ENCODE assay signal across 16 cellular contexts in genomic region chr3:14336414-14337285, GRCh38.
DNase-seq lines count a peak whose midpoint lies in the region; ATAC-seq and TF ChIP-seq lines count a peak whose summit lies in the region.
"Had no signal": no experiment of that assay in that cellular context is flagged by ENCODE, and none has a peak within 500 bp of the region (broad histone marks: within the 10 kb centered on the region; RNA-seq: fewer than 3 reads in every experiment).

No MANE protein-coding gene starts in this region.

- peaks cover 27% of the 10 kb centered on the region for H3K4me1 Mint-ChIP-seq in Calu3 (ENCODE audit: low read depth, unreplicated experiment)
- H3K4me1 Mint-ChIP-seq: natural killer cell had no signal

- no peak for TF ChIP-seq POLR2A in NB4 (IDR thresholded peaks at IDR 0.05; ENCODE audit: extremely low read depth, insufficient read length)

- H3K4me3 Mint-ChIP-seq in Calu3 (ENCODE audit: low read depth, unreplicated experiment) = no peak overlapping the region
- H3K4me3 Mint-ChIP-seq: natural killer cell had no signal

- DNase-seq in Calu3 (peak; percentile 79), NB4 (ENCODE audit: low read depth) (peak; percentile 74), colonic mucosa (peak; percentile 74), NCI-H2081 treated with DMSO at 0.1 percent for 48 hours (lab: John Stamatoyannopoulos, UW) (no peak)
- DNase-seq: activated gamma-delta T cell; anterior cingulate cortex; natural killer cell; NCI-H1105 treated with DMSO at 0.1 percent for 48 hours; NCI-H446 treated with DMSO at 0.1 percent for 48 hours; stimulated activated CD4-positive, alpha-beta T cell treated with anti-CD3 and anti-CD28 coated beads, Interleukin-1b, Interleukin-23, amount 100 ng/mL, for 48 hours had no signal

- CTCF ChIA-PET in Calu3 (lab: Charles Lee) = no interaction called here

- H3K4me1 ChIP-seq in colonic mucosa (no peaks in the 10 kb centered on the region), neutrophil (ENCODE audit: control insufficient read depth in 1 of 2, insufficient read depth in 1 of 2, low read depth in 1 of 2, low read length in 1 of 2) (peaks cover 9 to 12% of the 10 kb centered on the region in 2 experiments)
- H3K4me1 ChIP-seq: Peyer's patch had no signal

- no peaks in the 10 kb centered on the region for H3K27me3 Mint-ChIP-seq in Calu3 (ENCODE audit: unreplicated experiment)

- H3K36me3 ChIP-seq in colonic mucosa = no peaks in the 10 kb centered on the region
- H3K36me3 ChIP-seq in neutrophil = no peaks in the 10 kb centered on the region
- H3K36me3 ChIP-seq: Peyer's patch, thoracic aorta had no signal

- no TSS peak for BruUV-seq in Calu3 (replicated peaks; lab: Mats Ljungman, UMichigan)

- no peaks in the 10 kb centered on the region for H3K27me3 ChIP-seq in colonic mucosa
- H3K27me3 ChIP-seq in neutrophil = no peaks in the 10 kb centered on the region
- H3K27me3 ChIP-seq: Peyer's patch had no signal

- H3K9ac ChIP-seq in colonic mucosa (ENCODE audit: low read depth in 2 of 2, low read length in 2 of 2) = no peak overlapping the region

- ATAC-seq in GM19463 (IDR thresholded peaks at IDR 0.05; ENCODE audit: unreplicated experiment) = no peak
- ATAC-seq in GM21515 (IDR thresholded peaks at IDR 0.05; ENCODE audit: unreplicated experiment) = no peak
- ATAC-seq in GM21825 (IDR thresholded peaks at IDR 0.05; ENCODE audit: unreplicated experiment) = no peak
- ATAC-seq: natural killer cell had no signal

- H3K36me3 Mint-ChIP-seq in Calu3 (ENCODE audit: insufficient read depth, unreplicated experiment) = peaks cover 6% of the 10 kb centered on the region
- H3K36me3 Mint-ChIP-seq: natural killer cell had no signal

- H3K4me3 ChIP-seq in NB4 (ENCODE audit: low read depth, low read length) = no peak overlapping the region
- no peak overlapping the region for H3K4me3 ChIP-seq in colonic mucosa
- no peak overlapping the region for H3K4me3 ChIP-seq in neutrophil (ENCODE audit: low read depth in 1 of 2, low read length in 1 of 2)
- H3K4me3 ChIP-seq: Peyer's patch, thoracic aorta had no signal

- intact Hi-C loops in Calu3 (cut with micrococcal nuclease; ENCODE audit: unreplicated experiment) = no loop called here
- intact Hi-C loops in colonic mucosa (cut with DNase I) = no loop called here

- peak overlapping the region; percentile 82 for H3K27ac Mint-ChIP-seq in Calu3 (ENCODE audit: unreplicated experiment)
- H3K27ac Mint-ChIP-seq: natural killer cell had no signal

- H3K9me3 ChIP-seq in colonic mucosa = no peaks in the 10 kb centered on the region
- no peaks in the 10 kb centered on the region for H3K9me3 ChIP-seq in neutrophil
- H3K9me3 ChIP-seq: Peyer's patch, thoracic aorta had no signal

- no peaks in the 10 kb centered on the region for H3K9me3 Mint-ChIP-seq in Calu3 (ENCODE audit: low read depth, unreplicated experiment)
- H3K9me3 Mint-ChIP-seq: natural killer cell had no signal

- TF ChIP-seq CTCF in Calu3 (IDR thresholded peaks at IDR 0.05; ENCODE audit: unreplicated experiment) (no peak), NB4 (IDR thresholded peaks at IDR 0.05; ENCODE audit: low read depth, low read length) (no peak), colonic mucosa (IDR thresholded peaks at IDR 0.05) (no peak), neutrophil (IDR thresholded peaks at IDR 0.05) (no peak)

- H3K27ac ChIP-seq in colonic mucosa (no peak overlapping the region), neutrophil (peak overlapping the region; percentile 55)
- H3K27ac ChIP-seq: Peyer's patch, thoracic aorta had no signal
